ENCODE assay signal across 14 cellular contexts in the genomic region with DNA sequence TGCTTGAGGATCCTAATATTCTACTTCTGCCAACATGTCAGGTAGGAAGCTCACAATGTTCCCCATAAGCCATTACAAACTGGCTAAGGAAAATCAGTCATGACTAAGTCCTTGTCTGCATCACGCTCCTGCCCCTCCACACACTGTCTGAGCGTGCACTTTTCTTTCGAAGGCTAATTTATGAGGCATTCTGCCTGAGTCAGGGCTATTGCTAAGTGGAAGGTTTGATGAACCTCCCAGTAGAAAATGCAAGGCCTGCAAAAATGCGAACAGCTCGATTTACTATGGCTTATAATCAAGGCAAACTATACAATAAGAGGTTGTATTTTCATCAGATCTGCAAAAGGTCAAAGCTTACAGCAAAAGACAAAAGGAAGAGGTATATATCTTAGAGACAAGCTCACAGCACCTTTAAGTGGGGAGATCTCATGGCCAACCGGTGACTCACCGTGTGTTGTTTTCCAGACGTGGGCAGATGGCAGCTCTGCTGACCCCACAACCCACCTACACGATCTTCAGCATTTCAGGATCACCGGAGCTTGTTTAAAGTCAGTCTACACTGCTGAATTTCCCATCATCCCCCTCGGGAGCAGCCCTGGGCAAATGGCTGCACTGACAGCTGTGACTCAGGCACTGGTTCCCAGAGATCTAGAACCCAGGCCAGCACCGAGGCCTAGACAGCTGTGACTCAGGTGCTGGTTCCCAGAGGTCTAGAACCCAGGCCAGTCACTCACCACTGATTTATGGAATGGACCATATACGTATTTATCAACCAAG. TPM values are rescaled to one million over a fixed set of nuclear protein-coding genes. Genes with fewer than 3 reads are reported as not detected.
DNase-seq lines count a peak whose midpoint lies in the region; ATAC-seq and TF ChIP-seq lines count a peak whose summit lies in the region.
"Had no signal": no experiment of that assay in that cellular context is flagged by ENCODE, and none has a peak within 500 bp of the region (broad histone marks: within the 10 kb centered on the region; RNA-seq: fewer than 3 reads in every experiment).

No MANE protein-coding gene starts in this region.

- TF ChIP-seq EP300 in stomach (IDR thresholded peaks at IDR 0.05): no peak

- 76 to 88% (median 87%) methylated on average over 13 of the region's 13 CpGs for WGBS in stomach, 5 donors

- DNase-seq in activated T-cell treated with anti-CD3 and anti-CD28 coated beads, Interleukin-2, amount 50 U/mL, for 24 hours: peak; percentile 30
- no peak for DNase-seq in activated T-cell treated with anti-CD3 and anti-CD28 coated beads, Interleukin-2, amount 50 U/mL, for 1 hour
- DNase-seq in glomerular visceral epithelial cell (ENCODE audit: extremely low spot score): peak; percentile 52
- DNase-seq in stomach: peak; percentile 14
- no peak for DNase-seq in stimulated activated CD4-positive, alpha-beta T cell treated with anti-CD3 and anti-CD28 coated beads, Interleukin-4, amount 100 ng/mL, for 4 hours
- no peak for DNase-seq in left cardiac atrium
- DNase-seq: Karpas-422; NCI-H748 treated with DMSO at 0.1 percent for 48 hours; stimulated activated CD4-positive, alpha-beta T cell treated with anti-CD3 and anti-CD28 coated beads, Interleukin-4, amount 100 ng/mL, for 1 hour had no signal

- H3K4me3 ChIP-seq in stomach: no peak overlapping the region
- H3K4me3 ChIP-seq: dorsolateral prefrontal cortex, tibial nerve had no signal

- peaks cover 15 to 58% (median 57%) of the 10 kb centered on the region in 4 donors for H3K36me3 ChIP-seq in stomach

- TF ChIP-seq CTCF in stomach (IDR thresholded peaks at IDR 0.05): no peak

- H3K27ac Mint-ChIP-seq in activated T-cell treated with anti-CD3 and anti-CD28 coated beads, Interleukin-2, amount 50 U/mL, for 24 hours: no peak overlapping the region
- H3K27ac Mint-ChIP-seq in stimulated activated memory B cell treated with anti-CD40 and anti-IgM and Interleukin-4, amounts not matched to agents 10 μg/mL and 1 μg/mL and 100 μg/mL, for 72 hours: no peak overlapping the region

- no peaks in the 10 kb centered on the region for H3K27me3 Mint-ChIP-seq in activated T-cell treated with anti-CD3 and anti-CD28 coated beads, Interleukin-2, amount 50 U/mL, for 24 hours
- H3K27me3 Mint-ChIP-seq in stimulated activated memory B cell treated with anti-CD40 and anti-IgM and Interleukin-4, amounts not matched to agents 10 μg/mL and 1 μg/mL and 100 μg/mL, for 72 hours: no peaks in the 10 kb centered on the region

- H3K4me1 Mint-ChIP-seq in activated T-cell treated with anti-CD3 and anti-CD28 coated beads, Interleukin-2, amount 50 U/mL, for 24 hours (ENCODE audit: low read depth): peaks cover 14% of the 10 kb centered on the region
- no peaks in the 10 kb centered on the region for H3K4me1 Mint-ChIP-seq in stimulated activated memory B cell treated with anti-CD40 and anti-IgM and Interleukin-4, amounts not matched to agents 10 μg/mL and 1 μg/mL and 100 μg/mL, for 72 hours

- H3K9me3 ChIP-seq in stomach: no peaks in the 10 kb centered on the region
- H3K9me3 ChIP-seq: tibial nerve had no signal

- TF ChIP-seq POLR2A in stomach (IDR thresholded peaks at IDR 0.05): no peak

- H3K36me3 Mint-ChIP-seq in activated T-cell treated with anti-CD3 and anti-CD28 coated beads, Interleukin-2, amount 50 U/mL, for 24 hours (ENCODE audit: low read depth): peaks cover 3% of the 10 kb centered on the region
- peaks cover 49% of the 10 kb centered on the region for H3K36me3 Mint-ChIP-seq in stimulated activated memory B cell treated with anti-CD40 and anti-IgM and Interleukin-4, amounts not matched to agents 10 μg/mL and 1 μg/mL and 100 μg/mL, for 72 hours

- no peaks in the 10 kb centered on the region for H3K4me1 ChIP-seq in stomach

- intact Hi-C loops in stomach (cut with DNase I; ENCODE audit: low total_unique reads) (no loop called here), left cardiac atrium (cut with DNase I) (no loop called here)

- no peak overlapping the region for H3K4me3 Mint-ChIP-seq in activated T-cell treated with anti-CD3 and anti-CD28 coated beads, Interleukin-2, amount 50 U/mL, for 24 hours
- H3K4me3 Mint-ChIP-seq in stimulated activated memory B cell treated with anti-CD40 and anti-IgM and Interleukin-4, amounts not matched to agents 10 μg/mL and 1 μg/mL and 100 μg/mL, for 72 hours: no peak overlapping the region
- H3K4me3 Mint-ChIP-seq: neural crest cell had no signal

- H3K9me3 Mint-ChIP-seq in activated T-cell treated with anti-CD3 and anti-CD28 coated beads, Interleukin-2, amount 50 U/mL, for 24 hours: no peaks in the 10 kb centered on the region
- H3K9me3 Mint-ChIP-seq in stimulated activated memory B cell treated with anti-CD40 and anti-IgM and Interleukin-4, amounts not matched to agents 10 μg/mL and 1 μg/mL and 100 μg/mL, for 72 hours: peaks cover 12% of the 10 kb centered on the region

- no peak overlapping the region for H3K27ac ChIP-seq in stomach
- H3K27ac ChIP-seq: tibial nerve had no signal

- ATAC-seq in SK-N-SH treated with all-trans-retinoic acid at 6 μM for 48 hours (peak; percentile 77), left cardiac atrium (no peak)
- ATAC-seq in stimulated activated memory B cell treated with anti-CD40 and anti-IgM and Interleukin-4, amounts not matched to agents 10 μg/mL and 1 μg/mL and 100 μg/mL, for 72 hours: no peak

- no peaks in the 10 kb centered on the region for H3K27me3 ChIP-seq in stomach
- H3K27me3 ChIP-seq: dorsolateral prefrontal cortex, tibial nerve had no signal

TF ChIP-seq in SK-N-SH treated with all-trans-retinoic acid at 6 μM for 48 hours, 23 proteins besides CTCF, POLR2A, EP300 and RAD21 (continues in another document):
- TF ChIP-seq SNAI2 (CRISPR knock-in tag; IDR thresholded peaks at IDR 0.05): no peak
- TF ChIP-seq GLIS3 (CRISPR knock-in tag; IDR thresholded peaks at IDR 0.05): no peak
- no peak for TF ChIP-seq ZFP3 (CRISPR knock-in tag; IDR thresholded peaks at IDR 0.05)
- TF ChIP-seq ZNF70 (CRISPR knock-in tag; IDR thresholded peaks at IDR 0.05): no peak
- TF ChIP-seq ZC3H10 (CRISPR knock-in tag; IDR thresholded peaks at IDR 0.05): no peak
- no peak for TF ChIP-seq ESRRG (CRISPR knock-in tag; IDR thresholded peaks at IDR 0.05)
- no peak for TF ChIP-seq TOX (CRISPR knock-in tag; IDR thresholded peaks at IDR 0.05; ENCODE audit: borderline replicate concordance)
- no peak for TF ChIP-seq CSDC2 (CRISPR knock-in tag; IDR thresholded peaks at IDR 0.05)
- no peak for TF ChIP-seq CREB5 (CRISPR knock-in tag; IDR thresholded peaks at IDR 0.05; ENCODE audit: low read depth)
- no peak for TF ChIP-seq PPARA (CRISPR knock-in tag; IDR thresholded peaks at IDR 0.05; ENCODE audit: borderline replicate concordance)
- no peak for TF ChIP-seq ARNTL (CRISPR knock-in tag; IDR thresholded peaks at IDR 0.05; ENCODE audit: borderline replicate concordance, low read depth)
- no peak for TF ChIP-seq ZNF8 (CRISPR knock-in tag; IDR thresholded peaks at IDR 0.05)
- TF ChIP-seq ISL1 (CRISPR knock-in tag; IDR thresholded peaks at IDR 0.05): no peak
- no peak for TF ChIP-seq OSR1 (CRISPR knock-in tag; IDR thresholded peaks at IDR 0.05)
- TF ChIP-seq, protein P1, sequence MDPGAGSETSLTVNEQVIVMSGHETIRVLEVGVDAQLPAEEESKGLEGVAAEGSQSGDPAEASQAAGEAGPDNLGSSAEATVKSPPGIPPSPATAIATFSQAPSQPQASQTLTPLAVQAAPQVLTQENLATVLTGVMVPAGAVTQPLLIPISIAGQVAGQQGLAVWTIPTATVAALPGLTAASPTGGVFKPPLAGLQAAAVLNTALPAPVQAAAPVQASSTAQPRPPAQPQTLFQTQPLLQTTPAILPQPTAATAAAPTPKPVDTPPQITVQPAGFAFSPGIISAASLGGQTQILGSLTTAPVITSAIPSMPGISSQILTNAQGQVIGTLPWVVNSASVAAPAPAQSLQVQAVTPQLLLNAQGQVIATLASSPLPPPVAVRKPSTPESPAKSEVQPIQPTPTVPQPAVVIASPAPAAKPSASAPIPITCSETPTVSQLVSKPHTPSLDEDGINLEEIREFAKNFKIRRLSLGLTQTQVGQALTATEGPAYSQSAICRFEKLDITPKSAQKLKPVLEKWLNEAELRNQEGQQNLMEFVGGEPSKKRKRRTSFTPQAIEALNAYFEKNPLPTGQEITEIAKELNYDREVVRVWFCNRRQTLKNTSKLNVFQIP (CRISPR knock-in tag; IDR thresholded peaks at IDR 0.05; ENCODE audit: borderline replicate concordance, low read depth): no peak
- TF ChIP-seq, protein P2, sequence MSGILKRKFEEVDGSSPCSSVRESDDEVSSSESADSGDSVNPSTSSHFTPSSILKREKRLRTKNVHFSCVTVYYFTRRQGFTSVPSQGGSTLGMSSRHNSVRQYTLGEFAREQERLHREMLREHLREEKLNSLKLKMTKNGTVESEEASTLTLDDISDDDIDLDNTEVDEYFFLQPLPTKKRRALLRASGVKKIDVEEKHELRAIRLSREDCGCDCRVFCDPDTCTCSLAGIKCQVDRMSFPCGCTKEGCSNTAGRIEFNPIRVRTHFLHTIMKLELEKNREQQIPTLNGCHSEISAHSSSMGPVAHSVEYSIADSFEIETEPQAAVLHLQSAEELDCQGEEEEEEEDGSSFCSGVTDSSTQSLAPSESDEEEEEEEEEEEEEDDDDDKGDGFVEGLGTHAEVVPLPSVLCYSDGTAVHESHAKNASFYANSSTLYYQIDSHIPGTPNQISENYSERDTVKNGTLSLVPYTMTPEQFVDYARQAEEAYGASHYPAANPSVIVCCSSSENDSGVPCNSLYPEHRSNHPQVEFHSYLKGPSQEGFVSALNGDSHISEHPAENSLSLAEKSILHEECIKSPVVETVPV (CRISPR knock-in tag; IDR thresholded peaks at IDR 0.05): no peak
- TF ChIP-seq RARB (CRISPR knock-in tag; IDR thresholded peaks at IDR 0.05): no peak

RNA-seq across cellular contexts. Expression of gene MEAK7, which starts 26.1 kb away (rescaled TPM):
- total RNA-seq in stomach: 10 to 100 TPM in 2 of 5 donors, 1 to 10 TPM in 3; 5.8 to 21.1 (median 9.4) TPM
- 1 to 10 TPM; 3.9 to 7.0 (median 6.8) TPM for polyA plus RNA-seq in stomach
- 1 to 10 TPM; 5.2 to 6.7 TPM for total RNA-seq in left cardiac atrium

Comparison
In these comparisons a context has a peak if more than half of its experiments do, and no peak if none do; other contexts are left out.
1. DNase-seq: peak in activated T-cell treated with anti-CD3 and anti-CD28 coated beads, Interleukin-2, amount 50 U/mL, for 24 hours (single experiment), glomerular visceral epithelial cell (single experiment) and stomach (single experiment); none in activated T-cell treated with anti-CD3 and anti-CD28 coated beads, Interleukin-2, amount 50 U/mL, for 1 hour (single experiment), stimulated activated CD4-positive, alpha-beta T cell treated with anti-CD3 and anti-CD28 coated beads, Interleukin-4, amount 100 ng/mL, for 4 hours (0 of 2) and left cardiac atrium (single experiment).